ENCODE assay signal across 1 cellular context in the genomic region with DNA sequence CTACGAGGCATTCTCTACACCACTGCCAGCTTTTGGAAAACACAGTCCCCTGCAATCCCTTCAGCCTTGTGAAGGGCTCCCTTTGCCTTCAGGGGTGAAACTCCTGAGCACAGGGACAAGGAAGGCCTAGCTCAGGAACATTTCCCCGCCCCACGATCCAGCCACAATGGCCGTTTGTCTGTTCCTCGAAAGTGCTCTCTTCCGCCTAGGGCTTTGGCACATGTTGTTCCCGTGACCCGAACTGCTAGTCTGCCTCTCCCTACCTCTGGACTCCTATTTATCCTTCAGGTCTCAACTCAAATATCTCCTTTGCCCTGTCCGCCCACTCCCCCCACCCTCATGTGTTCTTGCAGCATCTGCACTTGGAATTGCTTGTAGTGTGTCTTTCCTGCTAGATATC.
TF ChIP-seq lines count a peak whose summit lies in the region.

No MANE protein-coding gene starts in this region.

TF ChIP-seq in H1, 55 proteins besides CTCF, POLR2A, EP300 and RAD21:
- TF ChIP-seq EGR1 (IDR thresholded peaks at IDR 0.05; ENCODE audit: borderline replicate concordance, low read depth, low read length): no peak
- no peak for TF ChIP-seq POLR2AphosphoS5 (IDR thresholded peaks at IDR 0.05; ENCODE audit: low read depth, low read length)
- TF ChIP-seq GABPA (IDR thresholded peaks at IDR 0.05; ENCODE audit: borderline replicate concordance, insufficient read depth, low read length): no peak
- TF ChIP-seq CTBP2 (IDR thresholded peaks at IDR 0.05; ENCODE audit: borderline replicate concordance, insufficient read depth, insufficient read length, low read length): no peak
- no peak for TF ChIP-seq CHD2 (IDR thresholded peaks at IDR 0.05; ENCODE audit: low read length)
- TF ChIP-seq TEAD4 (IDR thresholded peaks at IDR 0.05; ENCODE audit: low read depth, low read length): no peak
- no peak for TF ChIP-seq SRF (IDR thresholded peaks at IDR 0.05; ENCODE audit: low read depth, low read length)
- TF ChIP-seq KDM1A (IDR thresholded peaks at IDR 0.05; ENCODE audit: borderline replicate concordance, low read length): no peak
- TF ChIP-seq ZNF274 (IDR thresholded peaks at IDR 0.05; ENCODE audit: borderline replicate concordance, extremely low read depth, low read length): no peak
- no peak for TF ChIP-seq TAF1 (IDR thresholded peaks at IDR 0.05; ENCODE audit: low read depth, low read length)
